In the genomic region with DNA sequence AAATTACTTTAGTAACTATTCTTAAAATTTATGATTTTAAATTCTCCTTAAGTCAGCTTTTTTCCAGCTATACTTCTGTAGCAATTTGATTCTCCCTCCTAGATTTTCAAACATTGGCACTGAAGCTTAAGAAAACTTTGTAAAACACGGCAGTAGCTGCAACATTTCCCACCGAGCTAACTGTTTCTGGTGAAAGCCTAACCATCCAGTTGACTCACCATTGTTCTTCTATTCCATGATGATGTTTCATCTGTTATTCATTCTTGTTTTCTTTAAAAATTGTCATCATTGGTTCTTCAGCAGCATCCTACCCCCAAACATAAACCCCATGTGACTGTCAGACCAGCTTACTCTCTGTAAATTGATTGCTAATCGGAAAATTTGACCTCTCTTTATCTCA, we compare ENCODE assay signal across 18 cellular contexts.
DNase-seq lines count a peak whose midpoint lies in the region; ATAC-seq and TF ChIP-seq lines count a peak whose summit lies in the region.
"Had no signal": no experiment of that assay in that cellular context is flagged by ENCODE, and none has a peak within 500 bp of the region (broad histone marks: within the 10 kb centered on the region; RNA-seq: fewer than 3 reads in every experiment).

No MANE protein-coding gene starts in this region.

- H3K9me3 Mint-ChIP-seq in neural progenitor cell, result peaks cover 7% of the 10 kb centered on the region

- DNase-seq in ELR (ENCODE audit: low read depth) (peak; percentile 37), HS-5 (ENCODE audit: low read depth) (peak; percentile 20), M059J (ENCODE audit: low read depth) (peak; percentile 7), neural progenitor cell (ENCODE audit: low spot score) (no peak), coronary artery (ENCODE audit: low spot score) (no peak), heart right ventricle (no peak)
- DNase-seq: AML-193; CD4-positive, alpha-beta memory T cell; DMS79 treated with DMSO at 0.1 percent for 48 hours; GOT3; H9 had no signal

- H3K9me3 ChIP-seq in neural progenitor cell (ENCODE audit: low read depth) (no peaks in the 10 kb centered on the region), heart right ventricle (peaks cover 0 to 17% (median 11%) of the 10 kb centered on the region in 11 donors)
- H3K9me3 ChIP-seq: A549 had no signal

- no peaks in the 10 kb centered on the region for H3F3A ChIP-seq in neural progenitor cell (ENCODE audit: low read depth)

- no peak overlapping the region for H3K4me3 Mint-ChIP-seq in neural progenitor cell
- H3K4me3 Mint-ChIP-seq: CD4-positive, alpha-beta memory T cell; H9 had no signal

- ATAC-seq in heart right ventricle, result no peak
- ATAC-seq in HG03469 (IDR thresholded peaks at IDR 0.05; ENCODE audit: unreplicated experiment), result no peak
- no peak for ATAC-seq in HG02610 (IDR thresholded peaks at IDR 0.05; ENCODE audit: unreplicated experiment)
- ATAC-seq: A549, GM12878, K562 had no signal

- peak overlapping the region; percentile 65 for H2AFZ ChIP-seq in neural progenitor cell (replicated peaks)

- H3K36me3 ChIP-seq in neural progenitor cell, result no peaks in the 10 kb centered on the region
- no peaks in the 10 kb centered on the region for H3K36me3 ChIP-seq in heart right ventricle

- H3K36me3 Mint-ChIP-seq in neural progenitor cell, result no peaks in the 10 kb centered on the region
- H3K36me3 Mint-ChIP-seq: CD4-positive, alpha-beta memory T cell had no signal

- no peaks in the 10 kb centered on the region for H4K20me1 ChIP-seq in neural progenitor cell (ENCODE audit: low read depth)

- no peak overlapping the region for H3K27ac Mint-ChIP-seq in neural progenitor cell
- H3K27ac Mint-ChIP-seq: CD4-positive, alpha-beta memory T cell; H9 had no signal

- H3K27me3 ChIP-seq in neural progenitor cell, result no peaks in the 10 kb centered on the region
- H3K27me3 ChIP-seq in heart right ventricle, result no peaks in the 10 kb centered on the region

- H3K4me1 ChIP-seq in neural progenitor cell (peaks cover 5% of the 10 kb centered on the region), heart right ventricle (no peaks in the 10 kb centered on the region)
- H3K4me1 ChIP-seq: A549 had no signal

- H3K4me3 ChIP-seq in neural progenitor cell, result no peak overlapping the region
- H3K4me3 ChIP-seq in coronary artery, result no peak overlapping the region
- H3K4me3 ChIP-seq in heart right ventricle, result no peak overlapping the region
- H3K4me3 ChIP-seq: A549, GM12878, K562 had no signal

- intact Hi-C loops in heart right ventricle (cut with DNase I), result no loop called here

- no peak overlapping the region for H3K4me2 ChIP-seq in neural progenitor cell
- H3K4me2 ChIP-seq: A549 had no signal

- H3K27ac ChIP-seq in neural progenitor cell (no peak overlapping the region), coronary artery (no peak overlapping the region), heart right ventricle (no peak overlapping the region)
- H3K27ac ChIP-seq: 22Rv1, A549, C4-2B had no signal

- TF ChIP-seq CTCF in neural progenitor cell (IDR thresholded peaks at IDR 0.05) (no peak), coronary artery (IDR thresholded peaks at IDR 0.05) (no peak), heart right ventricle (IDR thresholded peaks at IDR 0.05) (no peak)

- H3K27me3 Mint-ChIP-seq in neural progenitor cell (ENCODE audit: insufficient read depth, low read depth), result no peaks in the 10 kb centered on the region
- H3K27me3 Mint-ChIP-seq: CD4-positive, alpha-beta memory T cell had no signal

- no peaks in the 10 kb centered on the region for H3K4me1 Mint-ChIP-seq in neural progenitor cell
- H3K4me1 Mint-ChIP-seq: CD4-positive, alpha-beta memory T cell; H9 had no signal

- no peak overlapping the region for H3K9ac ChIP-seq in neural progenitor cell

- no peaks in the 10 kb centered on the region for H3K79me2 ChIP-seq in neural progenitor cell (ENCODE audit: low read depth)

- 80 to 83% methylated on average over 3 of the region's 3 CpGs for WGBS in heart right ventricle, 2 donors

Comparison
In these comparisons a context has a peak if more than half of its experiments do, and no peak if none do; other contexts are left out.
1. DNase-seq: peak in ELR (single experiment), HS-5 (single experiment) and M059J (single experiment); none in neural progenitor cell (single experiment), coronary artery (single experiment) and heart right ventricle (0 of 2).